ENCODE assay signal across 29 cellular contexts in the genomic region with DNA sequence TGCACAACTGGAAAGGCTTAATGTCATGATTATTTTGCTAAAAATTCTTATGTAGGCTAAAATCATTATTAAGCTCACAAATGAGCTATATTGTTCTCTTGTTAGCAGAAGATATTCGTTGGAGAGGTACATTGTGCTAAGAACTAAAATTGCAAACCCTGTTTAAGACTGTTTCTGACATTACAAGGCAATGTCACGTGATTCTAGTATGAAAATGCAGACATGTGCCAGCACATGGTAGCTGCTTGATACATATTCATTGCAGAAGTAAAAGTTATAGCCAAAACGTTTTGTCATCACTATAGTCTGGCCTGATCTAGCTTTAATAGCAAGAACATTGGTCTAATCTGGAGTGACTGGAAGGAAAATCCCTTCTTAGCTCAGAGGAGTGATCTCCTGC.
"Had no signal": no experiment of that assay in that cellular context is flagged by ENCODE, and none has a peak within 500 bp of the region (broad histone marks: within the 10 kb centered on the region; RNA-seq: fewer than 3 reads in every experiment).

No MANE protein-coding gene starts in this region.

- H3K4me3 ChIP-seq: ovary, psoas muscle, skin epidermis, smooth muscle cell, spleen, suprapubic skin, testis, tibial artery, transverse colon, upper lobe of right lung, uterus had no signal

- DNase-seq: naive thymus-derived CD4-positive, alpha-beta T cell; nephron progenitor cell; nucleus accumbens; ovary; psoas muscle; right cardiac atrium; spleen; stimulated activated CD4-positive, alpha-beta T cell treated with anti-CD3 and anti-CD28 coated beads, Interleukin-12 subunit alpha, Interleukin-12 subunit beta, amount 100 ng/mL, for 4 hours; stimulated activated CD4-positive, alpha-beta T cell treated with anti-CD3 and anti-CD28 coated beads, Interleukin-1b, Interleukin-23, amount 100 ng/mL, for 48 hours; stimulated activated CD4-positive, alpha-beta T cell treated with anti-CD3 and anti-CD28 coated beads, Interleukin-4, amount 100 ng/mL, for 1 hour; stimulated activated CD4-positive, alpha-beta T cell treated with anti-CD3 and anti-CD28 coated beads, Interleukin-4, amount 100 ng/mL, for 4 hours; stimulated activated CD8-positive, alpha-beta memory T cell treated with anti-CD3 and anti-CD28 coated beads, Interleukin-4, amount 100 ng/mL, for 48 hours; stimulated activated naive CD4-positive, alpha-beta T cell; stimulated activated naive CD8-positive, alpha-beta T cell treated with anti-CD3 and anti-CD28 coated beads, Interleukin-15, amount 100 ng/mL, for 72 hours; stimulated activated naive CD8-positive, alpha-beta T cell treated with anti-CD3 and anti-CD28 coated beads, Interleukin-15, Interleukin-2, amounts not matched to agents 100 U/mL and 50 U/mL, for 24 hours; substantia nigra; testis; tibial artery; transverse colon; upper lobe of right lung; uterus had no signal

- H3K4me2 ChIP-seq: smooth muscle cell had no signal

- H3K79me2 ChIP-seq: parathyroid adenoma had no signal

- H3K9ac ChIP-seq: parathyroid adenoma had no signal

- H3K27ac ChIP-seq: neutrophil, ovary, parathyroid adenoma, skin epidermis, spleen, suprapubic skin, testis, tibial artery, transverse colon, upper lobe of right lung, uterus had no signal

- ATAC-seq: naive thymus-derived CD4-positive, alpha-beta T cell; natural killer cell treated with Interleukin-12 subunit alpha and Interleukin-12 subunit beta and Interleukin-15 and Interleukin-18, amount 100 ng/mL, for 72 hours; right cardiac atrium; sciatic nerve; stimulated activated memory B cell treated with anti-CD40 and anti-IgM and Interleukin-4, amounts not matched to agents 10 μg/mL and 1 μg/mL and 100 μg/mL, for 72 hours; stimulated activated naive CD8-positive, alpha-beta T cell treated with anti-CD3 and anti-CD28 coated beads, Interleukin-15, amount 100 ng/mL, for 72 hours; stimulated activated naive CD8-positive, alpha-beta T cell treated with anti-CD3 and anti-CD28 coated beads, Interleukin-15, Interleukin-2, amounts not matched to agents 100 U/mL and 50 U/mL, for 24 hours; upper lobe of right lung had no signal

- H3K27me3 ChIP-seq: neutrophil, ovary, spleen, suprapubic skin, testis, tibial artery, transverse colon, upper lobe of right lung, uterus had no signal

- H2AFZ ChIP-seq: parathyroid adenoma had no signal

- H3K36me3 ChIP-seq: neutrophil, ovary, spleen, transverse colon, upper lobe of right lung, uterus had no signal

- H3K4me1 ChIP-seq: parathyroid adenoma, spleen, suprapubic skin, testis, tibial artery, transverse colon, upper lobe of right lung, uterus had no signal

- H3K9me3 ChIP-seq: neutrophil, ovary, psoas muscle, suprapubic skin, testis, tibial artery, transverse colon, upper lobe of right lung, uterus had no signal
